Comparison of ENCODE assay signal across 10 cellular contexts in the genomic region with DNA sequence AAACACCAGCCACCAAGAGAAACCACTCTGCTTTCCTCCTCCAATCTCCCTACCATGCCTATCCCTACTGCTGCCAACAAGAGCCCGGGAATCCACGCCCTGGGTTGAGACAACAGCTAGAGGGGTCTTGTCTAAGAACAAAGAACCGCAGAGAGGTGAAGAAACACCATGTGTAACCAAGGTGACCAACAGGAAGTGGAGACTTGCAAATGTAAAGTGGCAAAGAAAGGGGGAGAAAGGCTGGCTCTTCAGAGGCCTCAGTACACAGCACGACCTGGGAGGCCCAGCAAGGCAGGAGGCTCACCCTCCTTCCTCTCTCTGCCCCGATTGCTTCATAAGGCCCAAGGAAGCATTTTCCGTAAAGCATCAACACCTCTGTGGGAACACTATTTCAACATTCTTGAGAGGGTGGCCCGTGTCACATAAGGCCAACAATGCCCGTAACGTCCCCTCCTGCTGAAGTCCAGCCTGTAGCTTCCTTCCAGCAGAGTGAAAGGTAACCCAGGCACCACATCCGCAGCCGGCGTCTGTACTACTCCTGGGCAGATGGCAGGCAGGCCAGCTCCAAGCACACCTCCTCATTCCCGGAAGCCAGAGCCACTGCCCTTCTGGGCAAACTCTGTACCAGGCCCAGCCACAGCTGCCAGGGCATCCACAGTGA. TPM values are rescaled to one million over a fixed set of nuclear protein-coding genes. Genes with fewer than 3 reads are reported as not detected.
DNase-seq lines count a peak whose midpoint lies in the region; ATAC-seq, FAIRE-seq and TF ChIP-seq lines count a peak whose summit lies in the region.
"Had no signal": no experiment of that assay in that cellular context is flagged by ENCODE, and none has a peak within 500 bp of the region (broad histone marks: within the 10 kb centered on the region; RNA-seq: fewer than 3 reads in every experiment).

No MANE protein-coding gene starts in this region.

- H3K27me3 Mint-ChIP-seq in astrocyte (ENCODE audit: low read depth, unreplicated experiment), result no peaks in the 10 kb centered on the region

- no peak for FAIRE-seq in astrocyte (lab: Jason Lieb, UNC)
- FAIRE-seq: endothelial cell of umbilical vein had no signal

- H3K27ac ChIP-seq in HUES64 (ENCODE audit: low read depth, low read length) (peak overlapping the region; percentile 62; the same call in 1 of the 2 replicates), astrocyte (ENCODE audit: low read depth, low read length) (no peak overlapping the region)

- H3K9me3 ChIP-seq in HUES64 (ENCODE audit: insufficient read depth, low read depth, low read length) (no peaks in the 10 kb centered on the region), astrocyte (ENCODE audit: insufficient read depth, low read depth, low read length) (no peaks in the 10 kb centered on the region)

- peak overlapping the region; percentile 6 for H3K4me2 ChIP-seq in astrocyte (ENCODE audit: low read length)

- peaks cover 19% of the 10 kb centered on the region for H3K4me1 Mint-ChIP-seq in astrocyte (ENCODE audit: low read depth, unreplicated experiment)

- H3K9ac ChIP-seq in HUES64 (ENCODE audit: low read depth, low read length) (no peak overlapping the region), astrocyte (ENCODE audit: low read length) (no peak overlapping the region)

- no peak overlapping the region for H3K4me3 Mint-ChIP-seq in astrocyte (ENCODE audit: unreplicated experiment)
- H3K4me3 Mint-ChIP-seq: activated CD8-positive, alpha-beta T cell treated with anti-CD3 and anti-CD28 coated beads, Interleukin-2, amount 10 ng/mL, durations not matched to agents 7 days and 5 days had no signal

- WGBS in HUES64, result 58% methylated on average over 13 of the region's 13 CpGs

- H3K79me2 ChIP-seq in astrocyte (ENCODE audit: insufficient read depth, low read length), result peaks cover 87% of the 10 kb centered on the region

- peak; percentile 40 for ATAC-seq in stimulated activated naive CD8-positive, alpha-beta T cell treated with anti-CD3 and anti-CD28 coated beads, Interleukin-15, Interleukin-2, amounts not matched to agents 100 U/mL and 50 U/mL, for 24 hours
- ATAC-seq in GM21515 (IDR thresholded peaks at IDR 0.05; ENCODE audit: unreplicated experiment), result no peak
- ATAC-seq: activated CD8-positive, alpha-beta T cell treated with anti-CD3 and anti-CD28 coated beads, Interleukin-2, amount 10 ng/mL, durations not matched to agents 7 days and 5 days had no signal

- H3K27me3 ChIP-seq in HUES64 (ENCODE audit: insufficient read depth, low read length) (no peaks in the 10 kb centered on the region), astrocyte (ENCODE audit: insufficient read depth, low read length) (no peaks in the 10 kb centered on the region)

- H3K4me1 ChIP-seq in HUES64 (ENCODE audit: insufficient read depth, low read length) (peaks cover 26% of the 10 kb centered on the region), astrocyte (ENCODE audit: insufficient read depth, low read length) (peaks cover 4% of the 10 kb centered on the region)

- H3K9me3 Mint-ChIP-seq in astrocyte (ENCODE audit: unreplicated experiment), result peaks cover 2% of the 10 kb centered on the region

- no peak for DNase-seq in astrocyte (ENCODE audit: low read depth)
- DNase-seq in iPS-NIHi11 (ENCODE audit: low spot score), result peak; percentile 64
- no peak for DNase-seq in stimulated activated naive CD8-positive, alpha-beta T cell treated with anti-CD3 and anti-CD28 coated beads, Interleukin-15, Interleukin-2, amounts not matched to agents 100 U/mL and 50 U/mL, for 24 hours
- DNase-seq in activated naive CD4-positive, alpha-beta T cell treated with Interleukin-2 at 50 U/mL for 16 hours, result no peak
- no peak for DNase-seq in foreskin fibroblast
- no peak for DNase-seq in globus pallidus (ENCODE audit: low spot score)
- DNase-seq: activated CD8-positive, alpha-beta T cell treated with anti-CD3 and anti-CD28 coated beads, Interleukin-2, amount 10 ng/mL, durations not matched to agents 7 days and 5 days had no signal

- no peaks in the 10 kb centered on the region for H3K36me3 Mint-ChIP-seq in astrocyte (ENCODE audit: low read depth, unreplicated experiment)

- H2AFZ ChIP-seq in astrocyte (ENCODE audit: low read depth, low read length), result no peak overlapping the region

- H4K20me1 ChIP-seq in astrocyte (ENCODE audit: insufficient read depth, low read length), result peaks cover 76% of the 10 kb centered on the region

- TF ChIP-seq CTCF in astrocyte (IDR thresholded peaks at IDR 0.05; ENCODE audit: insufficient read depth, low read depth, low read length), result no peak
- TF ChIP-seq CTCF in foreskin fibroblast (IDR thresholded peaks at IDR 0.05; ENCODE audit: low read depth, low read length), result no peak

- H3K36me3 ChIP-seq in HUES64 (ENCODE audit: insufficient read depth, low read length) (no peaks in the 10 kb centered on the region), astrocyte (ENCODE audit: insufficient read depth, low read length) (no peaks in the 10 kb centered on the region)

- no peak overlapping the region for H3K4me3 ChIP-seq in HUES64 (ENCODE audit: low read length)
- no peak overlapping the region for H3K4me3 ChIP-seq in astrocyte (ENCODE audit: insufficient read depth, low read depth, low read length)
- H3K4me3 ChIP-seq in foreskin fibroblast (ENCODE audit: low read depth in 1 of 2, low read length in 2 of 2), result no peak overlapping the region

- H3K27ac Mint-ChIP-seq in astrocyte (ENCODE audit: unreplicated experiment), result peak overlapping the region; percentile 44
- H3K27ac Mint-ChIP-seq: activated CD8-positive, alpha-beta T cell treated with anti-CD3 and anti-CD28 coated beads, Interleukin-2, amount 10 ng/mL, durations not matched to agents 7 days and 5 days had no signal

RNA-seq across cellular contexts. Expression of gene CCNJL, which starts 18.3 kb away (rescaled TPM):
- polyA plus RNA-seq in HUES64 (2013, experiment 1 of 2), result 22.6 TPM
- 26.2 TPM for polyA plus RNA-seq in HUES64 (2013, experiment 2 of 2)
- 12.5 and 15.7 TPM in 2 replicates for total RNA-seq in astrocyte
